Comparison of ENCODE assay signal across 9 cellular contexts in the genomic region with DNA sequence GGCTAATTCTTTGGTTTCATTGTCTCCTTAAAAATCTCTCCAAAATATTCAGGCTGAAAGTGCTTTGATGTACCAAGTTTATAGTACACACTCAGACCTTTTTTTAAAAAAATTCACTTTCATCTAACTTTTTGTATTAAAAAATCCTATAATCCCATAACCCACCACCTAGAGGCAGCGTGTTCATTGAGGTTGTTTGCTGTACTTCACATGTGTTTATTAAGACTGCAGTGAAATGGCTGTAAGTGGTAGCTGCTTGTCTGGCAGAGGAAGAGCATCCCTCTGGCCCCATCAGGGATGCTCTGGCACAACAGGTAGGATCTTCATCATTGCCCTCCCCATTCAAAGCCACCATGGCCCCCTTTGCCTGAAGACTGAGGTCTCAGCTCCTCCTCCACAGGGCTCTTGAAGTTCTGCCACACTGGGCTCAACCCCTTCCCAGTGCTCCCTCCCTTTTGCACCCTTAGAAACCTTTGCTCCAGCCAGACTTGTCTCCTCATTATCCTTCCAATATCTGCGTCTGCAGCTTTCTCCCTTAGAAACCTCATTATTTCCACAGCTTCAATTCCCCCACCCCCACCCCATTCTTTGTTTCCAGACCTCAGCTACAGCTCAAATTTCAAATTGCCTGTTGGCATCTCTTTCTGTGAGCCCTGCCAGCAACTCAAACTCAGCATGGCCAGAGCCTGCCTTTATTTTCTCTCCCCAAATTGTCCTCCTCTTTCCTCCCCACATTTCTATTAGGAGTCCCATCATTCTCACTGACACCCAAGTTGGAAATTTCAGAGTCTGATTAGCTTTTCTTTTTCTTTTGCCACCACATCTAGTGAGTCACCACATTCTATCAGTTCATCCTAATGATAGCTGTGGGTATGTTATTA.
A peak's percentile ranks its signal among the peaks of the same experiment; 100 is the strongest.
DNase-seq lines count a peak whose midpoint lies in the region; ATAC-seq and TF ChIP-seq lines count a peak whose summit lies in the region.
"Had no signal": no experiment of that assay in that cellular context is flagged by ENCODE, and none has a peak within 500 bp of the region (broad histone marks: within the 10 kb centered on the region; RNA-seq: fewer than 3 reads in every experiment).

No MANE protein-coding gene starts in this region.

- H3K9ac ChIP-seq in H9 (ENCODE audit: extremely low read depth, insufficient read length, low read length) (no peak overlapping the region), skeletal muscle satellite cell (ENCODE audit: low read depth, low read length) (peak overlapping the region; percentile 60)

- no peak overlapping the region for H3K23ac ChIP-seq in H9 (ENCODE audit: insufficient read length, low read depth, low read length)

- TF ChIP-seq CTCF in H9 (conservative IDR thresholded peaks at IDR 0.05) (no peak), glutamatergic neuron (IDR thresholded peaks at IDR 0.05; ENCODE audit: partially characterized antibody, unreplicated experiment) (no peak)

- H3K4me3 Mint-ChIP-seq in H9: peak overlapping the region in 1 of 2 experiments; percentile 22; a peak in 1 of 5 replicates
- no peak overlapping the region for H3K4me3 Mint-ChIP-seq in glutamatergic neuron (ENCODE audit: unreplicated experiment)

- H4K20me1 ChIP-seq in H9 (ENCODE audit: control insufficient read depth, insufficient read depth, insufficient read length): no peaks in the 10 kb centered on the region

- no peak overlapping the region for H2AK5ac ChIP-seq in H9 (ENCODE audit: insufficient read length, low read length)

- no CpG with 5 or more reads among the region's 2 CpGs for WGBS in H9 (ENCODE audit: extremely low coverage, insufficient read length, low lambda C conversion rate)

- no peaks in the 10 kb centered on the region for H3K27me3 Mint-ChIP-seq in H9 (ENCODE audit: low read depth)
- no peaks in the 10 kb centered on the region for H3K27me3 Mint-ChIP-seq in glutamatergic neuron (ENCODE audit: unreplicated experiment)

- no peaks in the 10 kb centered on the region for H3K79me1 ChIP-seq in H9 (ENCODE audit: insufficient read depth, low read depth, low read length, poor library complexity, severe bottlenecking)

- H3K9me3 ChIP-seq in H9 (ENCODE audit: control insufficient read depth, low read depth, low read length) (no peaks in the 10 kb centered on the region), skeletal muscle satellite cell (replicated peaks; ENCODE audit: low read length) (no peaks in the 10 kb centered on the region)

- H3K36me3 Mint-ChIP-seq in H9 (ENCODE audit: insufficient read depth in 1 of 3, low read depth in 3 of 3) (no peaks in the 10 kb centered on the region), glutamatergic neuron (ENCODE audit: unreplicated experiment) (no peaks in the 10 kb centered on the region)

- no peak overlapping the region for H4K91ac ChIP-seq in H9 (ENCODE audit: insufficient read length, low read depth, low read length)

- peak overlapping the region; percentile 19; the same call in 1 of the 2 replicates for H3K14ac ChIP-seq in H9 (ENCODE audit: insufficient read depth, low read length)

- no peaks in the 10 kb centered on the region for H3K79me2 ChIP-seq in H9 (ENCODE audit: insufficient read depth, low read length)

- H3K27ac Mint-ChIP-seq in H9 (peak overlapping the region in 1 of 3 experiments; percentile 59; a peak in 2 of 7 replicates), glutamatergic neuron (ENCODE audit: unreplicated experiment) (no peak overlapping the region)

- no peaks in the 10 kb centered on the region for H3K36me3 ChIP-seq in skeletal muscle satellite cell (ENCODE audit: insufficient read depth, low read length)

- H3K9me3 Mint-ChIP-seq in H9: no peaks in the 10 kb centered on the region; a peak in 1 of 5 replicates
- H3K9me3 Mint-ChIP-seq in glutamatergic neuron (ENCODE audit: unreplicated experiment): no peaks in the 10 kb centered on the region

- no peak overlapping the region for H2BK15ac ChIP-seq in H9 (ENCODE audit: low read depth, low read length)

- no peak overlapping the region for H3K4me3 ChIP-seq in skeletal muscle satellite cell (ENCODE audit: low read length)

- no peak overlapping the region for H3T11ph ChIP-seq in H9 (ENCODE audit: low read length)

- no peaks in the 10 kb centered on the region for H3K23me2 ChIP-seq in H9 (ENCODE audit: insufficient read length, low read depth, low read length, poor library complexity, severe bottlenecking)

- H3K27me3 ChIP-seq in H9 (ENCODE audit: insufficient read depth, low read length) (no peaks in the 10 kb centered on the region), skeletal muscle satellite cell (ENCODE audit: control insufficient read depth, insufficient read depth, low read length) (no peaks in the 10 kb centered on the region)

- no peak overlapping the region for H3K4me2 ChIP-seq in H9 (ENCODE audit: insufficient read depth, insufficient read length, low read length)
- peak overlapping the region; percentile 32 for H3K4me2 ChIP-seq in skeletal muscle satellite cell (ENCODE audit: low read length)

- H2AFZ ChIP-seq in H9 (ENCODE audit: low read length): peak overlapping the region; percentile 7

- H4K8ac ChIP-seq in H9 (replicated peaks; ENCODE audit: insufficient read length, low read depth, low read length): no peak overlapping the region

- no peak overlapping the region for H3K18ac ChIP-seq in H9 (ENCODE audit: insufficient read length, low read depth, low read length)

- H2BK20ac ChIP-seq in H9 (ENCODE audit: low read depth, low read length, poor library complexity, severe bottlenecking): no peak overlapping the region

- no peak overlapping the region for H3K4ac ChIP-seq in H9 (ENCODE audit: low read depth, low read length)

- DNase-seq in H9 (no peak), RPMI7951 (ENCODE audit: low read depth) (peak; percentile 40), globus pallidus (ENCODE audit: low spot score) (peak; percentile 66), HuH-7.5 (ENCODE audit: low spot score) (no peak), glutamatergic neuron (no peak), RKO (ENCODE audit: low spot score) (no peak)
- DNase-seq: stimulated activated naive CD4-positive, alpha-beta T cell treated with Interleukin-2 at 50 U/mL for 16 hours had no signal

- H2BK120ac ChIP-seq in H9 (ENCODE audit: low read depth, low read length, poor library complexity, severe bottlenecking): no peak overlapping the region

- H4K5ac ChIP-seq in H9 (ENCODE audit: insufficient read length, low read depth, low read length): no peak overlapping the region

- H2BK12ac ChIP-seq in H9 (ENCODE audit: insufficient read length, low read depth, low read length): no peak overlapping the region

- no peak overlapping the region for H3K27ac ChIP-seq in H9 (ENCODE audit: insufficient read length, low read depth, low read length)

- peaks cover 19 to 24% of the 10 kb centered on the region in 2 experiments for H3K4me1 Mint-ChIP-seq in H9
- H3K4me1 Mint-ChIP-seq in glutamatergic neuron (ENCODE audit: low read depth, unreplicated experiment): peaks cover 1% of the 10 kb centered on the region

- peaks cover 4% of the 10 kb centered on the region; the same call in 1 of the 2 replicates for H3K4me1 ChIP-seq in H9 (ENCODE audit: insufficient read depth, low read length)
- H3K4me1 ChIP-seq in skeletal muscle satellite cell (ENCODE audit: control insufficient read depth, insufficient read depth, low read length): peaks cover 78% of the 10 kb centered on the region

- no peak overlapping the region for H2BK5ac ChIP-seq in H9 (ENCODE audit: insufficient read length, low read length)

- no peak for ATAC-seq in GM19467 (IDR thresholded peaks at IDR 0.05; ENCODE audit: unreplicated experiment)

- H3K56ac ChIP-seq in H9 (ENCODE audit: insufficient read length, low read depth, low read length): no peak overlapping the region

Comparison
In these comparisons a context has a peak if more than half of its experiments do, and no peak if none do; other contexts are left out.
1. DNase-seq: peak in RPMI7951 (single experiment) and globus pallidus (single experiment); none in H9 (single experiment), HuH-7.5 (single experiment), glutamatergic neuron (single experiment) and RKO (single experiment).